Comparison of ENCODE assay signal across 1 cellular context in genomic region chr11:126534141-126534805, GRCh38.
TF ChIP-seq lines count a peak whose summit lies in the region.

No MANE protein-coding gene starts in this region.

TF ChIP-seq in H1, 55 proteins besides CTCF, POLR2A, EP300 and RAD21 (continued from another document):
- TF ChIP-seq CHD7 (IDR thresholded peaks at IDR 0.05; ENCODE audit: insufficient replicate concordance, low read length) (no peak), SP2 (IDR thresholded peaks at IDR 0.05; ENCODE audit: low read length) (no peak), RBBP5 (IDR thresholded peaks at IDR 0.05; ENCODE audit: borderline replicate concordance, low read depth, low read length) (no peak), MAFK (IDR thresholded peaks at IDR 0.05; ENCODE audit: low read depth, low read length) (no peak), SAP30 (IDR thresholded peaks at IDR 0.05; ENCODE audit: insufficient read depth, insufficient replicate concordance, low read length) (no peak), KDM4A (IDR thresholded peaks at IDR 0.05; ENCODE audit: low read depth, low read length, severe bottlenecking) (no peak), E2F6 (IDR thresholded peaks at IDR 0.05) (no peak), SRF (IDR thresholded peaks at IDR 0.05; ENCODE audit: low read depth, low read length) (no peak)
TF ChIP-seq in H1: peak in this region for 0.
